Comparison of ENCODE assay signal across 9 cellular contexts in genomic region chr17:1147664-1148063, GRCh38. TPM values are rescaled to one million over a fixed set of nuclear protein-coding genes. Genes with fewer than 3 reads are reported as not detected.
DNase-seq lines count a peak whose midpoint lies in the region; ATAC-seq, FAIRE-seq and TF ChIP-seq lines count a peak whose summit lies in the region.
"Had no signal": no experiment of that assay in that cellular context is flagged by ENCODE, and none has a peak within 500 bp of the region (broad histone marks: within the 10 kb centered on the region; RNA-seq: fewer than 3 reads in every experiment).

No MANE protein-coding gene starts in this region.

- no TSS peak for BruUV-seq in HepG2 (replicated peaks; lab: Mats Ljungman, UMichigan)

- H3K4me1 ChIP-seq in DND-41 (ENCODE audit: insufficient read depth, low read length) (no peaks in the 10 kb centered on the region), HepG2 (ENCODE audit: insufficient read depth, low read length) (no peaks in the 10 kb centered on the region)
- H3K4me1 ChIP-seq in effector memory CD4-positive, alpha-beta T cell (ENCODE audit: control insufficient read depth, insufficient read depth, low read length, poor library complexity, severe bottlenecking), result no peaks in the 10 kb centered on the region

- H3K9ac ChIP-seq in DND-41 (ENCODE audit: low read depth, low read length) (no peak overlapping the region), HepG2 (ENCODE audit: insufficient read depth, low read depth, low read length) (no peak overlapping the region)

- TF ChIP-seq CTCF in DND-41 (IDR thresholded peaks at IDR 0.05; ENCODE audit: borderline replicate concordance, extremely low read depth, low read length, poor library complexity, severe bottlenecking), result peak; percentile 32
- TF ChIP-seq CTCF in brain microvascular endothelial cell (IDR thresholded peaks at IDR 0.05; ENCODE audit: low read depth, low read length, missing control alignments), result peak; percentile 81
- TF ChIP-seq CTCF in HepG2 (CRISPR knock-in tag; IDR thresholded peaks at IDR 0.05), result peak; percentile 78

- H3K4me2 ChIP-seq in DND-41 (ENCODE audit: insufficient read depth, low read length) (no peak overlapping the region), HepG2 (ENCODE audit: low read depth, low read length) (no peak overlapping the region)

- TF ChIP-seq POLR2A in HepG2 (IDR thresholded peaks at IDR 0.05; ENCODE audit: insufficient read depth in 1 of 2, low read depth in 2 of 2, low read length in 2 of 2), result no peak

- CTCF ChIA-PET in HepG2 (lab: Yijun Ruan, JAX; ENCODE audit: low intra/inter-chr PET ratio, low total read pairs), result interaction anchor here (1.1 to 1.8 kb wide), 2 partner anchors 25 to 89 kb away, joined by 3 to 19 read pairs; no protein-coding TSS in a partner anchor

- H4K20me1 ChIP-seq in DND-41 (ENCODE audit: insufficient read depth, low read length) (no peaks in the 10 kb centered on the region), HepG2 (ENCODE audit: insufficient read depth, low read length) (no peaks in the 10 kb centered on the region)

- H3K27ac Mint-ChIP-seq in naive thymus-derived CD8-positive, alpha-beta T cell, result no peak overlapping the region

- H3K9me3 Mint-ChIP-seq in naive thymus-derived CD8-positive, alpha-beta T cell, result no peaks in the 10 kb centered on the region

- H3K27me3 ChIP-seq in DND-41 (ENCODE audit: insufficient read depth, low read length, poor library complexity) (no peaks in the 10 kb centered on the region), brain microvascular endothelial cell (replicated peaks) (no peaks in the 10 kb centered on the region), HepG2 (ENCODE audit: control insufficient read depth in 1 of 2, insufficient read depth in 2 of 2, low read length in 2 of 2) (peaks cover 19 to 63% of the 10 kb centered on the region in 2 experiments)
- H3K27me3 ChIP-seq in effector memory CD4-positive, alpha-beta T cell (replicated peaks; ENCODE audit: control insufficient read depth, insufficient read depth, low read length, poor library complexity, severe bottlenecking), result no peaks in the 10 kb centered on the region

- no peak for ATAC-seq in DND-41 (ENCODE audit: insufficient read depth, low read depth)
- peak; percentile 67 for ATAC-seq in HepG2
- ATAC-seq in naive thymus-derived CD8-positive, alpha-beta T cell, result no peak
- no peak for ATAC-seq in HG02870 (IDR thresholded peaks at IDR 0.05; ENCODE audit: unreplicated experiment)
- no peak for ATAC-seq in HG03521 (IDR thresholded peaks at IDR 0.05; ENCODE audit: unreplicated experiment)

- no peaks in the 10 kb centered on the region for H3K79me2 ChIP-seq in DND-41 (ENCODE audit: insufficient read depth, low read length)
- no peaks in the 10 kb centered on the region for H3K79me2 ChIP-seq in HepG2 (ENCODE audit: insufficient read depth, low read length)

- peak; percentile 13 for DNase-seq in DND-41
- peak; percentile 46 for DNase-seq in NCI-H2029 treated with DMSO at 0.1 percent for 48 hours (lab: John Stamatoyannopoulos, UW)
- peak; percentile 54 for DNase-seq in brain microvascular endothelial cell
- DNase-seq in HepG2 (ENCODE audit: low spot score), result peak; percentile 63
- no peak for DNase-seq in naive thymus-derived CD8-positive, alpha-beta T cell
- no peak for DNase-seq in effector memory CD4-positive, alpha-beta T cell

- TF ChIP-seq EP300 in HepG2 (IDR thresholded peaks at IDR 0.05; ENCODE audit: low read depth in 2 of 2, low read length in 2 of 2), result no peak
- no peak for TF ChIP-seq EP300 in HepG2 (CRISPR knock-in tag; IDR thresholded peaks at IDR 0.05; ENCODE audit: borderline replicate concordance)

- intact Hi-C loops in HepG2 (cut with micrococcal nuclease; ENCODE audit: unreplicated experiment), result loop anchor here (1.0 kb wide), 1 partner anchor 24 kb away; no protein-coding TSS in a partner anchor

- 31% methylated on average over 7 of the region's 8 CpGs for WGBS in HepG2 (ENCODE audit: low lambda C conversion rate)

- in situ Hi-C loops in brain microvascular endothelial cell (cut with HindIII; ENCODE audit: low pct_ligation_motif_present, low sequenced_read_pairs) (no loop called here), HepG2 (cut with HindIII; ENCODE audit: extremely low pct_ligation_motif_present, low pct_unique_long_range_greater_than_20kb) (no loop called here)

- no peaks in the 10 kb centered on the region for H3K27me3 Mint-ChIP-seq in naive thymus-derived CD8-positive, alpha-beta T cell

- H2AFZ ChIP-seq in DND-41 (ENCODE audit: low read depth, low read length) (no peak overlapping the region), HepG2 (ENCODE audit: low read length) (no peak overlapping the region)

- H3K36me3 ChIP-seq in DND-41 (ENCODE audit: insufficient read depth, low read length), result no peaks in the 10 kb centered on the region
- H3K36me3 ChIP-seq in brain microvascular endothelial cell (replicated peaks), result peaks cover 5% of the 10 kb centered on the region
- H3K36me3 ChIP-seq in HepG2 (replicated peaks in 1 of 2; ENCODE audit: control insufficient read depth in 1 of 2, insufficient read depth in 2 of 2, low read length in 2 of 2), result no peaks in the 10 kb centered on the region
- no peaks in the 10 kb centered on the region for H3K36me3 ChIP-seq in effector memory CD4-positive, alpha-beta T cell (ENCODE audit: control insufficient read depth, insufficient read depth, low read length)

- no peaks in the 10 kb centered on the region for H3K9me3 ChIP-seq in DND-41 (ENCODE audit: insufficient read depth, low read length, severe bottlenecking)
- no peaks in the 10 kb centered on the region for H3K9me3 ChIP-seq in HepG2 (ENCODE audit: low read length)
- no peaks in the 10 kb centered on the region for H3K9me3 ChIP-seq in effector memory CD4-positive, alpha-beta T cell (ENCODE audit: control insufficient read depth, low read length)

- H3K4me3 ChIP-seq in DND-41 (ENCODE audit: low read depth in 1 of 2, low read length in 2 of 2) (no peak overlapping the region), brain microvascular endothelial cell (ENCODE audit: low read depth, low read length) (no peak overlapping the region), HepG2 (replicated peaks in 1 of 3; ENCODE audit: insufficient read depth in 1 of 3, low read depth in 2 of 3, low read length in 3 of 3) (no peak overlapping the region)
- H3K4me3 ChIP-seq in effector memory CD4-positive, alpha-beta T cell (ENCODE audit: insufficient read depth, low read depth, low read length, poor library complexity, severe bottlenecking), result no peak overlapping the region

- POLR2A ChIA-PET in HepG2 (lab: Yijun Ruan, JAX), result no interaction called here
- POLR2A ChIA-PET in naive thymus-derived CD8-positive, alpha-beta T cell (lab: Charles Lee), result no interaction called here

- H3K4me1 Mint-ChIP-seq in naive thymus-derived CD8-positive, alpha-beta T cell, result peaks cover 0 to 5% (median 2%) of the 10 kb centered on the region in 4 donors

- peak; percentile 60 for TF ChIP-seq RAD21 in HepG2 (CRISPR knock-in tag; IDR thresholded peaks at IDR 0.05)

- FAIRE-seq in HepG2 (lab: Jason Lieb, UNC), result peak; percentile 36
- FAIRE-seq: endometrium had no signal

- H3K4me3 Mint-ChIP-seq in naive thymus-derived CD8-positive, alpha-beta T cell, result no peak overlapping the region

- H3K36me3 Mint-ChIP-seq in naive thymus-derived CD8-positive, alpha-beta T cell, result peaks cover 0 to 5% (median 2%) of the 10 kb centered on the region in 3 donors

- no peak overlapping the region for H3K27ac ChIP-seq in DND-41 (ENCODE audit: low read length)
- no peak overlapping the region for H3K27ac ChIP-seq in brain microvascular endothelial cell
- no peak overlapping the region for H3K27ac ChIP-seq in HepG2 (ENCODE audit: extremely low read length, insufficient read depth, low read length)
- H3K27ac ChIP-seq in effector memory CD4-positive, alpha-beta T cell (ENCODE audit: insufficient read depth, low read length, poor library complexity, severe bottlenecking), result no peak overlapping the region

TF ChIP-seq in HepG2, 621 proteins besides CTCF, POLR2A, EP300 and RAD21 (continues in another document):
- TF ChIP-seq KDM2A (CRISPR knock-in tag; IDR thresholded peaks at IDR 0.05; ENCODE audit: borderline replicate concordance, low read depth), result 0 out of 2 replicates have a peak, but pooled peaks have one; percentile 24
- TF ChIP-seq STAG1 (CRISPR knock-in tag; IDR thresholded peaks at IDR 0.05), result peak; percentile 77

RNA-seq across cellular contexts. Expression of gene ABR, which starts 32.1 kb away (rescaled TPM):
- total RNA-seq in HepG2 (2016; rRNA removed; fragmentation: Illumina TruSeq; extraction: Trizol), result 10.9 and 12.4 TPM in 2 replicates
- total RNA-seq in HepG2 (2016; cell fraction: cytosol; rRNA removed; fragmentation: Illumina TruSeq; extraction: Trizol; ENCODE audit: low read depth), result 5.9 and 7.8 TPM in 2 replicates
- total RNA-seq in HepG2 (2016; cell fraction: insoluble cytoplasmic fraction; rRNA removed; fragmentation: Illumina TruSeq; extraction: Trizol), result 9.1 and 11.6 TPM in 2 replicates
- 9.3 and 10.5 TPM in 2 replicates for total RNA-seq in HepG2 (2016; cell fraction: membrane; rRNA removed; fragmentation: Illumina TruSeq; extraction: Trizol)
- total RNA-seq in HepG2 (2016; cell fraction: nucleus; rRNA removed; fragmentation: Illumina TruSeq; extraction: Trizol), result 8.0 and 11.0 TPM in 2 replicates
- polyA plus RNA-seq in HepG2 (2011; rRNA removed), result 40.4 TPM in 2 replicates
- 13.2 and 21.6 TPM in 2 replicates for polyA plus RNA-seq in HepG2 (2011; cell fraction: cytosol; rRNA removed)
- polyA plus RNA-seq in HepG2 (2011; cell fraction: nucleus; rRNA removed), result 68.7 and 98.6 TPM in 2 replicates
- 10.2 and 11.3 TPM in 2 replicates for polyA plus RNA-seq in HepG2 (2012)
- polyA plus RNA-seq in HepG2 (2016; cell fraction: cytosol; fragmentation: Illumina TruSeq; extraction: Trizol; ENCODE audit: low read depth), result 0.85 and 1.1 TPM in 2 replicates
- polyA plus RNA-seq in HepG2 (2016; cell fraction: insoluble cytoplasmic fraction; fragmentation: Illumina TruSeq; extraction: Trizol; ENCODE audit: low read depth), result 8.6 and 11.0 TPM in 2 replicates
- polyA plus RNA-seq in HepG2 (2016; cell fraction: membrane; fragmentation: Illumina TruSeq; extraction: Trizol; ENCODE audit: low read depth), result 2.9 and 3.5 TPM in 2 replicates
- 18.8 and 21.3 TPM in 2 replicates for polyA plus RNA-seq in HepG2 (2016; cell fraction: nucleus; fragmentation: Illumina TruSeq; extraction: Trizol; ENCODE audit: insufficient read depth, low read depth)
- 37.5 and 62.6 TPM in 2 replicates for polyA minus RNA-seq in HepG2 (2011; rRNA and poly(A)+ RNA removed; ENCODE audit: low replicate concordance)
- 19.0 and 21.4 TPM in 2 replicates for polyA minus RNA-seq in HepG2 (2011; cell fraction: cytosol; rRNA and poly(A)+ RNA removed)
- polyA minus RNA-seq in HepG2 (2011; cell fraction: nucleus; rRNA and poly(A)+ RNA removed), result 24.5 and 24.6 TPM in 2 replicates
- total RNA-seq in naive thymus-derived CD8-positive, alpha-beta T cell, result 100 to 1,000 TPM; 118 to 120 TPM
- 10 to 100 TPM in 1 of 3 donors, 1 to 10 TPM in 2; 8.6 to 13.0 (median 8.7) TPM for polyA plus RNA-seq in naive thymus-derived CD8-positive, alpha-beta T cell

Comparison
In these comparisons a context has a peak if more than half of its experiments do, and no peak if none do; other contexts are left out.
1. DNase-seq: peak in DND-41 (single experiment), NCI-H2029 treated with DMSO at 0.1 percent for 48 hours (single experiment), brain microvascular endothelial cell (single experiment) and HepG2 (single experiment); none in naive thymus-derived CD8-positive, alpha-beta T cell (0 of 10) and effector memory CD4-positive, alpha-beta T cell (0 of 3).
2. Peak in every context shown above with its lines, with median percentiles within 50 percentile points of each other: CTCF ChIP-seq.